In genomic region chr1:7708065-7708464, GRCh38 we compare ENCODE assay signal across 4 cellular contexts.
DNase-seq lines count a peak whose midpoint lies in the region; ATAC-seq, FAIRE-seq and TF ChIP-seq lines count a peak whose summit lies in the region.
"Not testable (repeated sequence)": the region's sequence is repeated elsewhere in the genome, so short reads cannot be mapped to it uniquely, and the experiment has no call there.

No MANE protein-coding gene starts in this region.

- not testable (repeated sequence) for H3K4me2 ChIP-seq in HepG2 (ENCODE audit: low read depth, low read length); neural cell (ENCODE audit: low read length)

- H3K79me2 ChIP-seq in HepG2 (ENCODE audit: insufficient read depth, low read length): not testable (repeated sequence)
- peaks cover 74% of the 10 kb centered on the region for H3K79me2 ChIP-seq in neural cell (replicated peaks; ENCODE audit: insufficient read depth, low read length)

- not testable (repeated sequence) for ATAC-seq in HepG2

- H2AFZ ChIP-seq in HepG2 (ENCODE audit: low read length); neural cell (ENCODE audit: low read depth, low read length): not testable (repeated sequence)

- not testable (repeated sequence) for H3K27ac ChIP-seq in HEK293 (ENCODE audit: extremely low read depth, low read depth, low read length); HepG2 (ENCODE audit: extremely low read length, insufficient read depth, low read length); neural cell (ENCODE audit: low read length)

- not testable (repeated sequence) for TF ChIP-seq POLR2A in HepG2 (IDR thresholded peaks at IDR 0.05; ENCODE audit: insufficient read depth in 1 of 2, low read depth in 2 of 2, low read length in 2 of 2)

- H3F3A ChIP-seq in neural cell (ENCODE audit: insufficient read depth, low read length, poor library complexity, severe bottlenecking): peaks cover 12% of the 10 kb centered on the region

- not testable (repeated sequence) for BruUV-seq in HepG2 (replicated peaks; lab: Mats Ljungman, UMichigan)

- H3K4me3 ChIP-seq in HEK293 (ENCODE audit: low read depth, low read length); HepG2 (replicated peaks in 1 of 3; ENCODE audit: insufficient read depth in 1 of 3, low read depth in 2 of 3, low read length in 3 of 3): not testable (repeated sequence)
- H3K4me3 ChIP-seq in neural cell (ENCODE audit: low read length): peak overlapping the region; percentile 94

- POLR2A ChIA-PET in HEK293 (lab: Yijun Ruan, JAX): interaction anchor here (1.2 kb wide), 1 partner anchor 253 kb away, joined by 3 read pairs; the partner anchor contains the start of gene PARK7
- POLR2A ChIA-PET in HepG2 (lab: Yijun Ruan, JAX): interaction anchor here (1.5 kb wide), 1 partner anchor 39 kb away, joined by 3 read pairs; no protein-coding TSS in a partner anchor

- CTCF ChIA-PET in HEK293 (lab: Yijun Ruan, JAX): interaction anchor here (2.9 kb wide), 1 partner anchor 45 kb away, joined by 14 read pairs; no protein-coding TSS in a partner anchor
- CTCF ChIA-PET in HepG2 (lab: Yijun Ruan, JAX; ENCODE audit: low intra/inter-chr PET ratio, low total read pairs): not testable (repeated sequence)

- not testable (repeated sequence) for H3K9ac ChIP-seq in HepG2 (ENCODE audit: insufficient read depth, low read depth, low read length); neural cell (ENCODE audit: low read length)

- TF ChIP-seq EP300 in HepG2 (IDR thresholded peaks at IDR 0.05; ENCODE audit: low read depth in 2 of 2, low read length in 2 of 2); HepG2 (CRISPR knock-in tag; IDR thresholded peaks at IDR 0.05; ENCODE audit: borderline replicate concordance); neural cell (conservative IDR thresholded peaks at IDR 0.05; ENCODE audit: poor library complexity, severe bottlenecking): not testable (repeated sequence)

- not testable (repeated sequence) for TF ChIP-seq CTCF in HEK293 (tag by site-specific recombination; IDR thresholded peaks at IDR 0.05); HepG2 (CRISPR knock-in tag; IDR thresholded peaks at IDR 0.05); neural cell (IDR thresholded peaks at IDR 0.05; ENCODE audit: poor library complexity, severe bottlenecking)

- FAIRE-seq in HepG2 (lab: Jason Lieb, UNC): not testable (repeated sequence)

- H3K4me1 ChIP-seq in HEK293 (ENCODE audit: control insufficient read depth, insufficient read depth, low read length); HepG2 (ENCODE audit: insufficient read depth, low read length): not testable (repeated sequence)

- not testable (repeated sequence) for H3K9me2 ChIP-seq in neural cell (ENCODE audit: insufficient read depth, low read length)

- intact Hi-C loops in cardiac septum (cut with DNase I): not testable (repeated sequence)
- intact Hi-C loops in HepG2 (cut with micrococcal nuclease; ENCODE audit: unreplicated experiment): loop anchor here (10.0 kb wide), 1 partner anchor 47 kb away; no protein-coding TSS in a partner anchor

- in situ Hi-C loops in HepG2 (cut with HindIII; ENCODE audit: extremely low pct_ligation_motif_present, low pct_unique_long_range_greater_than_20kb): not testable (repeated sequence)

- TF ChIP-seq RAD21 in HepG2 (CRISPR knock-in tag; IDR thresholded peaks at IDR 0.05); neural cell (conservative IDR thresholded peaks at IDR 0.05): not testable (repeated sequence)

- not testable (repeated sequence) for H4K20me1 ChIP-seq in HepG2 (ENCODE audit: insufficient read depth, low read length)
- peaks cover 11% of the 10 kb centered on the region for H4K20me1 ChIP-seq in neural cell (ENCODE audit: insufficient read depth)

- not testable (repeated sequence) for H3K27me3 ChIP-seq in HepG2 (ENCODE audit: control insufficient read depth in 1 of 2, insufficient read depth in 2 of 2, low read length in 2 of 2); neural cell (ENCODE audit: insufficient read depth, low read depth, low read length)

- H3K9me3 ChIP-seq in HEK293 (ENCODE audit: control insufficient read depth, insufficient read depth, low read depth, low read length); HepG2 (ENCODE audit: low read length); neural cell (ENCODE audit: low read length): not testable (repeated sequence)

- WGBS in HepG2 (ENCODE audit: low lambda C conversion rate): 85% methylated on average over 4 of the region's 4 CpGs

- not testable (repeated sequence) for H3K36me3 ChIP-seq in HEK293 (ENCODE audit: control insufficient read depth in 2 of 2, insufficient read depth in 1 of 2, low read length in 2 of 2); HepG2 (replicated peaks in 1 of 2; ENCODE audit: control insufficient read depth in 1 of 2, insufficient read depth in 2 of 2, low read length in 2 of 2); neural cell (ENCODE audit: insufficient read depth, low read length)

- peak; percentile 19 for DNase-seq in cardiac septum (ENCODE audit: low spot score)
- not testable (repeated sequence) for DNase-seq in HepG2 (ENCODE audit: low spot score)

TF ChIP-seq in HEK293, 187 proteins besides CTCF, POLR2A, EP300 and RAD21:
- peak; percentile 57; the same call in 1 of the 2 replicates for TF ChIP-seq ZNF121 (tag by site-specific recombination; IDR thresholded peaks at IDR 0.05)

TF ChIP-seq in HepG2, 621 proteins besides CTCF, POLR2A, EP300 and RAD21:
- peak; percentile 60; the same call in 1 of the 2 replicates for TF ChIP-seq ZNF770 (CRISPR knock-in tag; IDR thresholded peaks at IDR 0.05)
